In the genomic region with DNA sequence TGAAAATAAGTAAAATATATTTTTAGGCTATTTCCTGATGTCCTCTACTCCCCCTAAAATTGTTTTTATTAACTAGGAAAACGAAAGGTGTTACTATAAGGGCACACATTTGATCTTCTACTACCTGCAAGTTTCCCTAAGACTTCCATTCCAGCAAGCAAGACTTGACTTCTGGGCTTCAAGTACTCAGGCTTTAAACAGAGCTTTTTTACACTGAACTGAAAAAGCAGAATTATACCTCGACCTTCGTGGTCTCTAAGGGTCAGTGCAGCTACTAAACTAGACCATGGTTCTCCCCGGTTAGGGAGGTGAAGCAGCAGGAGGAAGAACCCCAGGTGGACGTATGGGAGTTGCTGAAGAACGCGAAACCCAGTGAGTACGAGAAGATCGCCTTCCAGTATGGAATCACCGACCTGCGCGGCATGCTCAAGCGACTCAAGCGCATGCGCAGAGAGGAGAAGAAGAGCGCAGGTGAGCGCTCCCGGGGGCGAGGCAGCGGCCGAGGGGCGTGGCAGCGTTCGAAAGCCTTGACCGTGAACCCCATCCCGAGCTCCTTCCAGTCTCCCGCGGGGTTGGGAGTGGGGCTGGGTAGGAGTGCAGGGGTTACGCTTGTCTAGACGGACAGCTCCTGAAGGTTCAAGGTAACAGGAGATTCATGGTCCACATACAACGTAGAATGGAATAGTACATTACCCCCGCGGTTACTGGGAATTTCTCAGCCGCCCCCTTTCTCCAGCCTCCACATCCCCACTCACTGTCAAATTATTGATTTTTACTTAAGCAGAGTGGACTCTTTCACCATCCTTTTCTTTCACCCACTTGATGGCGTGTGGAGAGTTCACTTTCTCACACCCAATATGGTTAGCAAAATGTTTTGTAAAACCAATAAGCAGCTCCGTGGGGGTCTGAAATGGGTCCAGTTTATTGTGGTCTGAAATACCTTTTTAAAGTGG, we compare ENCODE assay signal across 1 cellular context.
TF ChIP-seq lines count a peak whose summit lies in the region.

No MANE protein-coding gene starts in this region.

TF ChIP-seq in endothelial cell of umbilical vein, 7 proteins besides CTCF, POLR2A, EP300 and RAD21:
- no peak for TF ChIP-seq MYC (IDR thresholded peaks at IDR 0.05; ENCODE audit: low read depth, low read length)
- TF ChIP-seq, protein P1, sequence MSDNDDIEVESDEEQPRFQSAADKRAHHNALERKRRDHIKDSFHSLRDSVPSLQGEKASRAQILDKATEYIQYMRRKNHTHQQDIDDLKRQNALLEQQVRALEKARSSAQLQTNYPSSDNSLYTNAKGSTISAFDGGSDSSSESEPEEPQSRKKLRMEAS (IDR thresholded peaks at IDR 0.05; ENCODE audit: insufficient read depth, insufficient read length): no peak
- no peak for TF ChIP-seq POLR2AphosphoS5 (IDR thresholded peaks at IDR 0.05; ENCODE audit: insufficient read depth, low read depth, low read length)
TF ChIP-seq in endothelial cell of umbilical vein: peak in this region for 0.
